ENCODE assay signal across 14 cellular contexts in genomic region chr1:155650231-155650757, GRCh38. TPM values are rescaled to one million over a fixed set of nuclear protein-coding genes. Genes with fewer than 3 reads are reported as not detected.
DNase-seq lines count a peak whose midpoint lies in the region; ATAC-seq and TF ChIP-seq lines count a peak whose summit lies in the region.
"Had no signal": no experiment of that assay in that cellular context is flagged by ENCODE, and none has a peak within 500 bp of the region (broad histone marks: within the 10 kb centered on the region; RNA-seq: fewer than 3 reads in every experiment).

No MANE protein-coding gene starts in this region.

- H3K27ac ChIP-seq in 22Rv1 (peak overlapping the region; percentile 78), left ventricle myocardium inferior (replicated peaks) (no peak overlapping the region)
- H3K27ac ChIP-seq: uterus had no signal

- DNase-seq in HFFc6 (no peak), SIG-M5 (lab: John Stamatoyannopoulos, UW) (peak; percentile 58), left ventricle myocardium inferior (no peak), NCI-H1417 treated with DMSO at 0.1 percent for 48 hours (lab: John Stamatoyannopoulos, UW) (no peak), kidney tubule cell (ENCODE audit: low spot score) (no peak)
- DNase-seq: activated CD4-positive, alpha-beta T cell treated with anti-CD3 and anti-CD28 coated beads, Interleukin-2, amount 50 U/mL, for 48 hours; activated T-cell treated with anti-CD3 and anti-CD28 coated beads, Interleukin-2, amount 50 U/mL, for 1 hour; left lung; stimulated activated CD4-positive, alpha-beta T cell treated with anti-CD3 and anti-CD28 coated beads, Interleukin-2, amount 100 ng/mL, for 48 hours had no signal

- peaks cover 4% of the 10 kb centered on the region for H3K36me3 Mint-ChIP-seq in HFFc6 (ENCODE audit: low read depth)
- no peaks in the 10 kb centered on the region for H3K36me3 Mint-ChIP-seq in dendritic cell treated with granulocyte-macrophage colony-stimulating factor and Interleukin-4, amounts not matched to agents 40 ng/mL and 50 ng/mL, for 4 days (ENCODE audit: low read depth)
- H3K36me3 Mint-ChIP-seq: activated naive CD4-positive, alpha-beta T cell treated with anti-CD3 and anti-CD28 coated beads, Interleukin-2, amount 50 U/mL, for 72 hours had no signal

- peak overlapping the region; percentile 85; the same call in 1 of the 2 replicates for H3K27ac Mint-ChIP-seq in HFFc6
- H3K27ac Mint-ChIP-seq in dendritic cell treated with granulocyte-macrophage colony-stimulating factor and Interleukin-4, amounts not matched to agents 40 ng/mL and 50 ng/mL, for 4 days = peak overlapping the region; percentile 77
- H3K27ac Mint-ChIP-seq: activated naive CD4-positive, alpha-beta T cell treated with anti-CD3 and anti-CD28 coated beads, Interleukin-2, amount 50 U/mL, for 72 hours had no signal

- H3K4me1 Mint-ChIP-seq in HFFc6 (ENCODE audit: low read depth) = peaks cover 53% of the 10 kb centered on the region
- peaks cover 38% of the 10 kb centered on the region for H3K4me1 Mint-ChIP-seq in dendritic cell treated with granulocyte-macrophage colony-stimulating factor and Interleukin-4, amounts not matched to agents 40 ng/mL and 50 ng/mL, for 4 days (ENCODE audit: low read depth)

- H3K36me3 ChIP-seq in left ventricle myocardium inferior = no peaks in the 10 kb centered on the region
- H3K36me3 ChIP-seq: left lung, uterus had no signal

- peaks cover 15% of the 10 kb centered on the region for H3K4me1 ChIP-seq in left ventricle myocardium inferior

- H3K9me3 ChIP-seq in left ventricle myocardium inferior (replicated peaks) = no peaks in the 10 kb centered on the region
- H3K9me3 ChIP-seq: left lung, uterus had no signal

- no peak overlapping the region for H3K4me3 ChIP-seq in left ventricle myocardium inferior
- H3K4me3 ChIP-seq: left lung, uterus had no signal

- H3K27me3 Mint-ChIP-seq in HFFc6 (ENCODE audit: insufficient read depth) = no peaks in the 10 kb centered on the region; the same call in 1 of the 2 replicates
- H3K27me3 Mint-ChIP-seq in dendritic cell treated with granulocyte-macrophage colony-stimulating factor and Interleukin-4, amounts not matched to agents 40 ng/mL and 50 ng/mL, for 4 days = no peaks in the 10 kb centered on the region

- TF ChIP-seq CTCF in 22Rv1 (IDR thresholded peaks at IDR 0.05) (no peak), HFFc6 (IDR thresholded peaks at IDR 0.05) (no peak), left ventricle myocardium inferior (IDR thresholded peaks at IDR 0.05; ENCODE audit: borderline replicate concordance) (no peak)

- peaks cover 6% of the 10 kb centered on the region for H3K27me3 ChIP-seq in left ventricle myocardium inferior (ENCODE audit: low read depth)
- H3K27me3 ChIP-seq: left lung, uterus had no signal

- intact Hi-C loops in dendritic cell treated with granulocyte-macrophage colony-stimulating factor and Interleukin-4, amounts not matched to agents 40 ng/mL and 50 ng/mL, for 4 days (cut with micrococcal nuclease) = no loop called here
- intact Hi-C loops in left ventricle myocardium inferior (cut with micrococcal nuclease) = no loop called here

- H3K4me3 Mint-ChIP-seq in HFFc6 = no peak overlapping the region
- H3K4me3 Mint-ChIP-seq in dendritic cell treated with granulocyte-macrophage colony-stimulating factor and Interleukin-4, amounts not matched to agents 40 ng/mL and 50 ng/mL, for 4 days = no peak overlapping the region

- no peak for ATAC-seq in GM21825 (IDR thresholded peaks at IDR 0.05; ENCODE audit: unreplicated experiment)
- ATAC-seq: activated naive CD4-positive, alpha-beta T cell treated with anti-CD3 and anti-CD28 coated beads, Interleukin-2, amount 50 U/mL, for 72 hours had no signal

- no peaks in the 10 kb centered on the region for H3K9me3 Mint-ChIP-seq in HFFc6
- peaks cover 8% of the 10 kb centered on the region for H3K9me3 Mint-ChIP-seq in dendritic cell treated with granulocyte-macrophage colony-stimulating factor and Interleukin-4, amounts not matched to agents 40 ng/mL and 50 ng/mL, for 4 days
- H3K9me3 Mint-ChIP-seq: activated naive CD4-positive, alpha-beta T cell treated with anti-CD3 and anti-CD28 coated beads, Interleukin-2, amount 50 U/mL, for 72 hours had no signal

RNA-seq across cellular contexts. Expression of gene YY1AP1, which starts 38.3 kb away (rescaled TPM):
- 10 to 100 TPM; 39.6 to 50.7 (median 42.0) TPM for total RNA-seq in HFFc6 (2021; fragmentation: NEBNext Ultra II Directional; extraction: Animal tissue kit (Norgen Biotek cat#: 25700))
- total RNA-seq in left ventricle myocardium inferior = 60.2 TPM

RNA-seq across cellular contexts. Expression of gene DAP3, which starts 38.6 kb away (rescaled TPM):
- 100 to 1,000 TPM; 100 to 110 (median 104) TPM for total RNA-seq in HFFc6 (2021; fragmentation: NEBNext Ultra II Directional; extraction: Animal tissue kit (Norgen Biotek cat#: 25700))
- 107 TPM for total RNA-seq in left ventricle myocardium inferior

RNA-seq across cellular contexts. Expression of gene MSTO1, which starts 40.3 kb away (rescaled TPM):
- 10 to 100 TPM; 34.8 to 40.5 (median 37.5) TPM for total RNA-seq in HFFc6 (2021; fragmentation: NEBNext Ultra II Directional; extraction: Animal tissue kit (Norgen Biotek cat#: 25700))
- 13.1 TPM for total RNA-seq in left ventricle myocardium inferior
